Comparison of ENCODE assay signal across 10 cellular contexts in genomic region chr5:73673161-73673591, GRCh38. TPM values are rescaled to one million over a fixed set of nuclear protein-coding genes. Genes with fewer than 3 reads are reported as not detected.
DNase-seq lines count a peak whose midpoint lies in the region; FAIRE-seq and TF ChIP-seq lines count a peak whose summit lies in the region.
"Had no signal": no experiment of that assay in that cellular context is flagged by ENCODE, and none has a peak within 500 bp of the region (broad histone marks: within the 10 kb centered on the region; RNA-seq: fewer than 3 reads in every experiment).

No MANE protein-coding gene starts in this region.

- POLR2A ChIA-PET in SK-N-SH (lab: Yijun Ruan, JAX): no interaction called here

- H3K18ac ChIP-seq in neuronal stem cell (ENCODE audit: low read length): no peak overlapping the region

- peaks cover 20% of the 10 kb centered on the region for H3K79me2 ChIP-seq in SK-N-SH (ENCODE audit: insufficient read depth)

- no peak overlapping the region for H3K23ac ChIP-seq in neuronal stem cell (ENCODE audit: low read depth, low read length, poor library complexity)

- no peaks in the 10 kb centered on the region for H3K27me3 ChIP-seq in SK-N-SH (ENCODE audit: insufficient read depth)
- H3K27me3 ChIP-seq in small intestine (ENCODE audit: control insufficient read depth in 2 of 2, insufficient read depth in 2 of 2, low read length in 2 of 2): no peaks in the 10 kb centered on the region
- no peaks in the 10 kb centered on the region for H3K27me3 ChIP-seq in neuronal stem cell (ENCODE audit: control insufficient read depth in 3 of 3, insufficient read depth in 3 of 3, low read depth in 1 of 3, low read length in 3 of 3)

- FAIRE-seq in small intestine (lab: Jason Lieb, UNC): no peak

- H3K4me2 ChIP-seq in SK-N-SH (no peak overlapping the region; the same call in 1 of the 2 replicates), neuronal stem cell (ENCODE audit: insufficient read depth, low read length, poor library complexity, severe bottlenecking) (no peak overlapping the region)

- H2AFZ ChIP-seq in SK-N-SH (ENCODE audit: low read depth) (peak overlapping the region; percentile 33; the same call in 1 of the 2 replicates), neuronal stem cell (ENCODE audit: low read length) (no peak overlapping the region)

- H3K36me3 Mint-ChIP-seq in activated T-cell treated with anti-CD3 and anti-CD28 coated beads, Interleukin-2, amount 50 U/mL, for 24 hours (ENCODE audit: low read depth): no peaks in the 10 kb centered on the region

- no peaks in the 10 kb centered on the region for H3K36me3 ChIP-seq in SK-N-SH (replicated peaks in 1 of 2; ENCODE audit: control insufficient read depth in 1 of 2, insufficient read depth in 2 of 2, low read length in 1 of 2)
- H3K36me3 ChIP-seq in small intestine (ENCODE audit: control insufficient read depth in 2 of 2, insufficient read depth in 2 of 2, low read length in 2 of 2): no peaks in the 10 kb centered on the region
- no peaks in the 10 kb centered on the region for H3K36me3 ChIP-seq in neuronal stem cell (replicated peaks in 1 of 2; ENCODE audit: control insufficient read depth in 2 of 2, insufficient read depth in 2 of 2, low read length in 2 of 2)

- TF ChIP-seq EP300 in SK-N-SH (IDR thresholded peaks at IDR 0.05; ENCODE audit: borderline replicate concordance in 1 of 2, low read depth in 1 of 2, low read length in 1 of 2): no peak

- peak; percentile 86 for DNase-seq in H4 (ENCODE audit: low spot score)
- DNase-seq in SK-N-SH: no peak
- DNase-seq in fibroblast of the aortic adventitia (ENCODE audit: low read depth): peak; percentile 91
- peak; percentile 22 for DNase-seq in small intestine
- no peak for DNase-seq in neuronal stem cell (ENCODE audit: low spot score)
- no peak for DNase-seq in activated T-cell treated with anti-CD3 and anti-CD28 coated beads, Interleukin-2, amount 50 U/mL, for 24 hours
- no peak for DNase-seq in NCI-H146 treated with DMSO at 0.1 percent for 48 hours (lab: John Stamatoyannopoulos, UW; ENCODE audit: unreplicated experiment)
- DNase-seq in T-helper 1 cell: no peak
- DNase-seq: NCI-H1105 treated with DMSO at 0.1 percent for 48 hours, psoas muscle had no signal

- CTCF ChIA-PET in SK-N-SH (lab: Yijun Ruan, JAX): interaction anchor here (1.0 to 1.4 kb wide), 4 partner anchors 11 to 82 kb away, joined by 3 to 5 read pairs (median 4); no protein-coding TSS in a partner anchor

- no peaks in the 10 kb centered on the region for H3K4me1 Mint-ChIP-seq in activated T-cell treated with anti-CD3 and anti-CD28 coated beads, Interleukin-2, amount 50 U/mL, for 24 hours (ENCODE audit: low read depth)

- H3K4ac ChIP-seq in neuronal stem cell (ENCODE audit: low read length): no peak overlapping the region

- peaks cover 3% of the 10 kb centered on the region for H3F3A ChIP-seq in SK-N-SH (replicated peaks; ENCODE audit: insufficient read depth)

- no peaks in the 10 kb centered on the region for H3K9me3 ChIP-seq in SK-N-SH
- H3K9me3 ChIP-seq in small intestine (ENCODE audit: control insufficient read depth, low read depth): no peaks in the 10 kb centered on the region
- no peaks in the 10 kb centered on the region for H3K9me3 ChIP-seq in neuronal stem cell (replicated peaks in 1 of 2; ENCODE audit: control insufficient read depth in 2 of 2, insufficient read depth in 1 of 2, low read depth in 1 of 2, low read length in 2 of 2)
- H3K9me3 ChIP-seq: psoas muscle had no signal

- no peak overlapping the region for H3K4me3 ChIP-seq in SK-N-SH (ENCODE audit: low read depth in 2 of 2, low read length in 1 of 2)
- no peak overlapping the region for H3K4me3 ChIP-seq in fibroblast of the aortic adventitia (ENCODE audit: low read depth, low read length)
- H3K4me3 ChIP-seq in small intestine (ENCODE audit: low read depth in 1 of 2, low read length in 2 of 2): no peak overlapping the region
- H3K4me3 ChIP-seq in neuronal stem cell (ENCODE audit: low read length in 2 of 2): no peak overlapping the region
- H3K4me3 ChIP-seq: psoas muscle had no signal

- H3K79me1 ChIP-seq in neuronal stem cell (ENCODE audit: low read depth, low read length): no peaks in the 10 kb centered on the region

- peaks cover 5% of the 10 kb centered on the region for H3K27me3 Mint-ChIP-seq in activated T-cell treated with anti-CD3 and anti-CD28 coated beads, Interleukin-2, amount 50 U/mL, for 24 hours

- H2BK5ac ChIP-seq in neuronal stem cell (ENCODE audit: low read length): no peak overlapping the region

- H4K91ac ChIP-seq in neuronal stem cell (ENCODE audit: low read depth, low read length, poor library complexity): no peak overlapping the region

- H2BK15ac ChIP-seq in neuronal stem cell (ENCODE audit: low read length): no peak overlapping the region

- H3K27ac Mint-ChIP-seq in activated T-cell treated with anti-CD3 and anti-CD28 coated beads, Interleukin-2, amount 50 U/mL, for 24 hours: no peak overlapping the region

- H3K9me3 Mint-ChIP-seq in activated T-cell treated with anti-CD3 and anti-CD28 coated beads, Interleukin-2, amount 50 U/mL, for 24 hours: no peaks in the 10 kb centered on the region

- H3K14ac ChIP-seq in neuronal stem cell (ENCODE audit: low read length): no peak overlapping the region

- no peak overlapping the region for H3K4me3 Mint-ChIP-seq in activated T-cell treated with anti-CD3 and anti-CD28 coated beads, Interleukin-2, amount 50 U/mL, for 24 hours

- no peak for TF ChIP-seq RAD21 in SK-N-SH (IDR thresholded peaks at IDR 0.05; ENCODE audit: low read length)

- TF ChIP-seq CTCF in SK-N-SH (IDR thresholded peaks at IDR 0.05) (no peak; the same call in 1 of the 2 replicates), fibroblast of the aortic adventitia (IDR thresholded peaks at IDR 0.05; ENCODE audit: insufficient read depth, low read length) (peak; percentile 20)

- H4K20me1 ChIP-seq in SK-N-SH (ENCODE audit: insufficient read depth): no peaks in the 10 kb centered on the region

- H2AK5ac ChIP-seq in neuronal stem cell (ENCODE audit: low read depth, low read length): no peak overlapping the region

- no peak overlapping the region for H2BK12ac ChIP-seq in neuronal stem cell (ENCODE audit: low read length)

- H3K9me2 ChIP-seq in SK-N-SH: no peaks in the 10 kb centered on the region

- peaks cover 0 to 11% of the 10 kb centered on the region in 2 experiments; a peak in 2 of 4 replicates for H3K4me1 ChIP-seq in SK-N-SH (ENCODE audit: control insufficient read depth in 1 of 2, insufficient read depth in 2 of 2, low read depth in 1 of 2, low read length in 1 of 2)
- H3K4me1 ChIP-seq in small intestine (ENCODE audit: control insufficient read depth in 2 of 2, insufficient read depth in 1 of 2, low read depth in 1 of 2, low read length in 1 of 2): no peaks in the 10 kb centered on the region
- H3K4me1 ChIP-seq in neuronal stem cell (ENCODE audit: control insufficient read depth in 2 of 2, insufficient read depth in 1 of 2, low read depth in 1 of 2, low read length in 2 of 2): no peaks in the 10 kb centered on the region

- H3K27ac ChIP-seq in SK-N-SH (ENCODE audit: low read depth in 2 of 2, low read length in 1 of 2): peak overlapping the region; percentile 56 to 67; a peak in 3 of 4 replicates
- H3K27ac ChIP-seq in small intestine (ENCODE audit: low read depth in 1 of 2, low read length in 1 of 2): no peak overlapping the region
- no peak overlapping the region for H3K27ac ChIP-seq in neuronal stem cell (replicated peaks; ENCODE audit: low read length)
- H3K27ac ChIP-seq: psoas muscle had no signal

- H3K9ac ChIP-seq in SK-N-SH: no peak overlapping the region
- H3K9ac ChIP-seq in neuronal stem cell (ENCODE audit: low read depth, low read length, poor library complexity): no peak overlapping the region

- no peak overlapping the region for H2BK120ac ChIP-seq in neuronal stem cell (ENCODE audit: low read depth, low read length)

- no peak overlapping the region for H4K8ac ChIP-seq in neuronal stem cell (ENCODE audit: low read depth, low read length)

TF ChIP-seq in SK-N-SH, 30 proteins besides CTCF, POLR2A, EP300 and RAD21:
- TF ChIP-seq CHD2 (IDR thresholded peaks at IDR 0.05; ENCODE audit: low read length, partially characterized antibody) (no peak), RCOR1 (IDR thresholded peaks at IDR 0.05; ENCODE audit: low read length) (no peak), FOSL2 (IDR thresholded peaks at IDR 0.05; ENCODE audit: borderline replicate concordance, low read depth) (0 out of 2 replicates have a peak, but pooled peaks have one; percentile 7), FOXM1 (IDR thresholded peaks at IDR 0.05; ENCODE audit: low read depth) (no peak)

RNA-seq across cellular contexts. Expression of gene ARHGEF28, which starts 47.2 kb away (rescaled TPM):
- 1.7 and 3.1 TPM in 2 replicates for total RNA-seq in H4 (2014; rRNA removed; shearing (Covaris generic))
- polyA plus RNA-seq in SK-N-SH (2012; rRNA removed) (3.7 and 4.2 TPM in 2 replicates), small intestine (1 to 10 TPM; 1.1 to 3.4 (median 2.0) TPM)
- 2.6 and 2.8 TPM in 2 replicates for polyA plus RNA-seq in SK-N-SH (2012; cell fraction: cytosol; rRNA removed)
- polyA plus RNA-seq in SK-N-SH (2012; cell fraction: nucleus; rRNA removed): 10.6 and 11.9 TPM in 2 replicates
- total RNA-seq in fibroblast of the aortic adventitia (ENCODE audit: low replicate concordance): 10.1 and 26.2 TPM in 2 replicates
- polyA plus RNA-seq in neuronal stem cell (2013, experiment 1 of 2): 0.26 TPM
- 0.22 TPM for polyA plus RNA-seq in neuronal stem cell (2013, experiment 2 of 2)

Comparison
In these comparisons a context has a peak if more than half of its experiments do, and no peak if none do; other contexts are left out.
1. DNase-seq: peak in H4 (single experiment), fibroblast of the aortic adventitia (single experiment) and small intestine (single experiment); none in SK-N-SH (single experiment), neuronal stem cell (single experiment), activated T-cell treated with anti-CD3 and anti-CD28 coated beads, Interleukin-2, amount 50 U/mL, for 24 hours (single experiment), NCI-H146 treated with DMSO at 0.1 percent for 48 hours (single experiment) and T-helper 1 cell (0 of 5).
2. H3K27ac ChIP-seq: peak in SK-N-SH (2 of 2); none in small intestine (0 of 2) and neuronal stem cell (single experiment).